ENCODE assay signal across 14 cellular contexts in genomic region chr5:33068786-33069185, GRCh38.
DNase-seq lines count a peak whose midpoint lies in the region; ATAC-seq, FAIRE-seq and TF ChIP-seq lines count a peak whose summit lies in the region.
"Had no signal": no experiment of that assay in that cellular context is flagged by ENCODE, and none has a peak within 500 bp of the region (broad histone marks: within the 10 kb centered on the region; RNA-seq: fewer than 3 reads in every experiment).

No MANE protein-coding gene starts in this region.

- H3K4ac ChIP-seq in IMR-90 (ENCODE audit: low read depth, low read length) = peak overlapping the region; percentile 75

- WGBS in A549 (ENCODE audit: missing lambda C conversion rate) = 17% methylated on average over 1 of the region's 1 CpG
- no CpG with 5 or more reads among the region's 1 CpG for WGBS in IMR-90 (ENCODE audit: extremely low coverage in 2 of 2, insufficient read length in 1 of 2), 2 experiments

- TF ChIP-seq RAD21 in A549 (conservative IDR thresholded peaks at IDR 0.05 in 1 of 2, IDR thresholded peaks at IDR 0.05 in 1 of 2) (no peak), IMR-90 (IDR thresholded peaks at IDR 0.05; ENCODE audit: low read length) (no peak)

- H3K9ac ChIP-seq in IMR-90 (ENCODE audit: low read depth, low read length) (no peak overlapping the region), keratinocyte (ENCODE audit: control insufficient read depth, extremely low read depth, insufficient read depth, low read length) (no peak overlapping the region)

- no peak overlapping the region for H3K56ac ChIP-seq in IMR-90 (ENCODE audit: extremely low read depth, insufficient read depth, low read length)

- no peaks in the 10 kb centered on the region for H3K79me2 ChIP-seq in keratinocyte (ENCODE audit: control insufficient read depth, insufficient read depth, low read length)

- no peak overlapping the region for H3K4me3 ChIP-seq in A549
- no peak overlapping the region for H3K4me3 ChIP-seq in IMR-90 (ENCODE audit: insufficient read depth, low read depth, low read length)
- no peak overlapping the region for H3K4me3 ChIP-seq in bronchial epithelial cell (ENCODE audit: low read depth, low read length)
- no peak overlapping the region for H3K4me3 ChIP-seq in keratinocyte (ENCODE audit: control insufficient read depth in 2 of 3, extremely low read depth in 1 of 3, insufficient read depth in 2 of 3, low read depth in 1 of 3, low read length in 3 of 3)

- peak overlapping the region; percentile 53 for H2BK5ac ChIP-seq in IMR-90 (ENCODE audit: low read depth, low read length, poor library complexity, severe bottlenecking)

- peak overlapping the region; percentile 33 for H2BK20ac ChIP-seq in IMR-90 (ENCODE audit: low read depth, low read length)

- H2AK9ac ChIP-seq in IMR-90 (replicated peaks; ENCODE audit: low read depth, low read length, poor library complexity) = no peak overlapping the region

- TF ChIP-seq CTCF in A549 (IDR thresholded peaks at IDR 0.05) (no peak), IMR-90 (conservative IDR thresholded peaks at IDR 0.05; ENCODE audit: low read depth, low read length) (no peak), bronchial epithelial cell (IDR thresholded peaks at IDR 0.05; ENCODE audit: insufficient read depth, low read length, severe bottlenecking) (no peak), keratinocyte (optimal IDR thresholded peaks at IDR 0.05 in 1 of 3, IDR thresholded peaks at IDR 0.05 in 1 of 3, conservative IDR thresholded peaks at IDR 0.05 in 1 of 3; ENCODE audit: extremely low read depth in 1 of 3, insufficient read depth in 2 of 3, low read length in 3 of 3) (no peak)

- POLR2A ChIA-PET in A549 (lab: Yijun Ruan, JAX) = no interaction called here
- POLR2A ChIA-PET in IMR-90 (lab: Charles Lee; ENCODE audit: unreplicated experiment) = no interaction called here

- DNase-seq in A549 (ENCODE audit: low read depth in 1 of 2, low spot score in 1 of 2) = peak in 1 of 2 experiments; percentile 5
- peak; percentile 50 for DNase-seq in IMR-90
- peak; percentile 98 for DNase-seq in bronchial epithelial cell (ENCODE audit: low read depth)
- peak; percentile 64 for DNase-seq in keratinocyte (ENCODE audit: low read depth, low spot score)
- no peak for DNase-seq in NAMALWA (ENCODE audit: low spot score)
- DNase-seq in medulla oblongata (ENCODE audit: extremely low spot score) = no peak
- no peak for DNase-seq in activated CD4-positive, alpha-beta T cell treated with anti-CD3 and anti-CD28 coated beads, Interleukin-2, amount 50 U/mL, for 48 hours
- DNase-seq: COR-L47, KBM-7, NCI-H1092 treated with DMSO at 0.1 percent for 48 hours, NCI-H1694 treated with DMSO at 0.1 percent for 48 hours, NCI-H82, RPMI8226 had no signal

- dilution Hi-C loops in IMR-90 (cut with HindIII; ENCODE audit: low sequenced_read_pairs, unreplicated experiment) = no loop called here
- dilution Hi-C loops in keratinocyte (cut with MboI; ENCODE audit: extremely low pct_ligation_motif_present, low sequenced_read_pairs) = no loop called here

- H3K9me3 ChIP-seq in A549 (no peaks in the 10 kb centered on the region), IMR-90 (ENCODE audit: control insufficient read depth, insufficient read depth, low read length) (no peaks in the 10 kb centered on the region), keratinocyte (ENCODE audit: control insufficient read depth, low read depth, low read length) (no peaks in the 10 kb centered on the region)

- H4K20me1 ChIP-seq in IMR-90 (ENCODE audit: insufficient read depth, low read length) (no peaks in the 10 kb centered on the region), keratinocyte (ENCODE audit: control insufficient read depth, extremely low read depth, insufficient read depth, low read length) (no peaks in the 10 kb centered on the region)

- H3K79me1 ChIP-seq in IMR-90 (ENCODE audit: low read depth in 1 of 2, low read length in 2 of 2) = no peaks in the 10 kb centered on the region

- ATAC-seq in A549 (peak in 1 of 2 experiments; percentile 22; a peak in 1 of 6 replicates), IMR-90 (ENCODE audit: low read depth) (no peak), HG02973 (IDR thresholded peaks at IDR 0.05; ENCODE audit: unreplicated experiment) (no peak)

- FAIRE-seq in A549 (lab: Jason Lieb, UNC) = no peak
- no peak for FAIRE-seq in bronchial epithelial cell (lab: Jason Lieb, UNC)
- FAIRE-seq in keratinocyte (lab: Jason Lieb, UNC) = peak; percentile 84

- H2BK120ac ChIP-seq in IMR-90 (ENCODE audit: low read depth, low read length) = peak overlapping the region; percentile 40

- peak overlapping the region; percentile 78 for H4K5ac ChIP-seq in IMR-90 (ENCODE audit: low read depth, low read length)

- peak overlapping the region; percentile 89; the same call in 2 of the 3 replicates for H2BK15ac ChIP-seq in IMR-90 (ENCODE audit: low read depth, low read length)

- H3K4me2 ChIP-seq in A549 (peak overlapping the region; percentile 18; the same call in 1 of the 3 replicates), IMR-90 (ENCODE audit: low read depth, low read length) (peak overlapping the region; percentile 63; the same call in 1 of the 2 replicates), keratinocyte (ENCODE audit: control insufficient read depth, extremely low read depth, insufficient read depth, low read depth, low read length) (peak overlapping the region; percentile 39)

- no TSS peak for BruUV-seq in IMR-90 (replicated peaks; lab: Mats Ljungman, UMichigan)

- 0 out of 2 replicates have a peak overlapping the region, but pooled peaks have one; percentile 55 for H4K91ac ChIP-seq in IMR-90 (ENCODE audit: insufficient read depth, low read depth, low read length)

- H3K9me1 ChIP-seq in IMR-90 (ENCODE audit: insufficient read depth, low read length) (peaks cover 8% of the 10 kb centered on the region; the same call in 1 of the 2 replicates), keratinocyte (ENCODE audit: control insufficient read depth, extremely low read depth, insufficient read depth, low read length) (no peaks in the 10 kb centered on the region)

- in situ Hi-C loops in IMR-90 (cut with MboI; ENCODE audit: low sequenced_read_pairs) = no loop called here

- CTCF ChIA-PET in A549 (lab: Yijun Ruan, JAX) (interaction anchor here (1.1 kb wide), 1 partner anchor 112 kb away, joined by 4 read pairs; no protein-coding TSS in a partner anchor), IMR-90 (lab: Yijun Ruan, JAX) (no interaction called here)

- H3K18ac ChIP-seq in IMR-90 (ENCODE audit: low read depth, low read length) = peak overlapping the region; percentile 54

- H2AK5ac ChIP-seq in IMR-90 (ENCODE audit: low read depth, low read length) = no peak overlapping the region

- H2AFZ ChIP-seq in IMR-90 (replicated peaks; ENCODE audit: low read length, poor library complexity) = peak overlapping the region; percentile 47
- peak overlapping the region; percentile 82 for H2AFZ ChIP-seq in keratinocyte (ENCODE audit: control insufficient read depth, low read length)

- intact Hi-C loops in IMR-90 (cut with micrococcal nuclease) = no loop called here

- H3K36me3 ChIP-seq in IMR-90 (ENCODE audit: control insufficient read depth, insufficient read depth, low read length) (no peaks in the 10 kb centered on the region), bronchial epithelial cell (ENCODE audit: control insufficient read depth, insufficient read depth, low read length) (no peaks in the 10 kb centered on the region), keratinocyte (ENCODE audit: control insufficient read depth in 2 of 2, extremely low read depth in 1 of 2, insufficient read depth in 2 of 2, low read length in 2 of 2) (no peaks in the 10 kb centered on the region)

- no peak overlapping the region for H3K27ac ChIP-seq in A549
- H3K27ac ChIP-seq in IMR-90 (ENCODE audit: insufficient read depth, low read length) = no peak overlapping the region
- peak overlapping the region; percentile 38 for H3K27ac ChIP-seq in keratinocyte (ENCODE audit: control insufficient read depth, insufficient read depth, low read length)

- no peak overlapping the region for H3K23ac ChIP-seq in IMR-90 (ENCODE audit: low read depth, low read length)

- H3K27me3 ChIP-seq in IMR-90 (ENCODE audit: control insufficient read depth, insufficient read depth, low read length) = no peaks in the 10 kb centered on the region
- H3K27me3 ChIP-seq in bronchial epithelial cell (ENCODE audit: control insufficient read depth, insufficient read depth, low read length) = no peaks in the 10 kb centered on the region
- H3K27me3 ChIP-seq in keratinocyte (ENCODE audit: control insufficient read depth, extremely low read depth, insufficient read depth, low read length) = no peaks in the 10 kb centered on the region

- TF ChIP-seq POLR2A in A549 (IDR thresholded peaks at IDR 0.05; ENCODE audit: low read length) (no peak), IMR-90 (IDR thresholded peaks at IDR 0.05; ENCODE audit: low read depth, low read length) (no peak)

- H3K14ac ChIP-seq in IMR-90 (replicated peaks; ENCODE audit: low read depth, low read length) = peak overlapping the region; percentile 85; the same call in 1 of the 2 replicates

- peak overlapping the region in 1 of 2 experiments; percentile 9; a peak in 2 of 4 replicates for H4K8ac ChIP-seq in IMR-90 (ENCODE audit: low read depth in 2 of 2, low read length in 2 of 2)

- H3K4me1 ChIP-seq in A549 (peaks cover 6% of the 10 kb centered on the region; the same call in 2 of the 3 replicates), IMR-90 (ENCODE audit: control insufficient read depth, insufficient read depth, low read length) (peaks cover 10% of the 10 kb centered on the region), keratinocyte (ENCODE audit: control insufficient read depth, extremely low read depth, insufficient read depth, low read length) (peaks cover 7% of the 10 kb centered on the region)

- no peak for TF ChIP-seq EP300 in A549 (IDR thresholded peaks at IDR 0.05)

TF ChIP-seq in A549, 52 proteins besides CTCF, POLR2A, EP300 and RAD21:
- no peak for TF ChIP-seq KDM5A (IDR thresholded peaks at IDR 0.05)
- TF ChIP-seq FOSL2 (IDR thresholded peaks at IDR 0.05) = no peak
- TF ChIP-seq FOSL2 (CRISPR knock-in tag; IDR thresholded peaks at IDR 0.05) = peak; percentile 31; the same call in 1 of the 2 replicates

TF ChIP-seq in IMR-90, 13 proteins besides CTCF, POLR2A, EP300 and RAD21:
- TF ChIP-seq SMC3 (IDR thresholded peaks at IDR 0.05; ENCODE audit: low read depth, low read length) (no peak), FOS (IDR thresholded peaks at IDR 0.05; ENCODE audit: low read depth, low read length) (peak; percentile 42; the same call in 1 of the 2 replicates)
TF ChIP-seq in IMR-90: peak in this region for 1.

Comparison
In these comparisons a context has a peak if more than half of its experiments do, and no peak if none do; other contexts are left out.
1. DNase-seq: peak in IMR-90 (single experiment), bronchial epithelial cell (single experiment) and keratinocyte (single experiment); none in NAMALWA (single experiment), medulla oblongata (single experiment) and activated CD4-positive, alpha-beta T cell treated with anti-CD3 and anti-CD28 coated beads, Interleukin-2, amount 50 U/mL, for 48 hours (0 of 2).
2. Peak in every context shown above with its lines, with median percentiles within 50 percentile points of each other: H3K4me2 ChIP-seq.